ENCODE assay signal across 18 cellular contexts in genomic region chr5:150136841-150137167, GRCh38. TPM values are rescaled to one million over a fixed set of nuclear protein-coding genes. Genes with fewer than 3 reads are reported as not detected.
DNase-seq lines count a peak whose midpoint lies in the region; ATAC-seq, FAIRE-seq and TF ChIP-seq lines count a peak whose summit lies in the region.
"Had no signal": no experiment of that assay in that cellular context is flagged by ENCODE, and none has a peak within 500 bp of the region (broad histone marks: within the 10 kb centered on the region; RNA-seq: fewer than 3 reads in every experiment).

No MANE protein-coding gene starts in this region.

- intact Hi-C loops in A673 (cut with micrococcal nuclease; ENCODE audit: unreplicated experiment) (no loop called here), HepG2 (cut with micrococcal nuclease; ENCODE audit: unreplicated experiment) (loop anchor here (1.0 to 5.0 kb wide), 2 partner anchors 36 to 220 kb away; partner anchors contain the start of gene TCOF1), posterior vena cava (cut with DNase I) (no loop called here)

- no peak for TF ChIP-seq CTCF in A673 (conservative IDR thresholded peaks at IDR 0.05; ENCODE audit: low read depth, low read length)
- no peak for TF ChIP-seq CTCF in VCaP (conservative IDR thresholded peaks at IDR 0.05)
- TF ChIP-seq CTCF in HepG2 (CRISPR knock-in tag; IDR thresholded peaks at IDR 0.05) = no peak
- no peak for TF ChIP-seq CTCF in GM20000 (IDR thresholded peaks at IDR 0.05; ENCODE audit: extremely low read depth, missing control alignments)

- H3K4me2 ChIP-seq in HepG2 (ENCODE audit: low read depth, low read length) (peak overlapping the region; percentile 88), skeletal muscle satellite cell (ENCODE audit: low read length) (no peak overlapping the region)

- no peak for ATAC-seq in HepG2
- ATAC-seq in GM21360 (IDR thresholded peaks at IDR 0.05; ENCODE audit: unreplicated experiment) = no peak
- ATAC-seq: activated T-helper 17 cell treated with anti-CD3 and anti-CD28 coated beads, Interleukin-2, amount 50 U/mL, for 72 hours had no signal

- POLR2A ChIA-PET in A673 (lab: Charles Lee; ENCODE audit: low non-redundant PET) (no interaction called here), HepG2 (lab: Yijun Ruan, JAX) (interaction anchor here (0.7 to 3.6 kb wide), 10 partner anchors 8 to 276 kb away, joined by 3 to 31 read pairs (median 4); partner anchors contain the start of genes CD74 and PDGFRB)

- DNase-seq in A673 (ENCODE audit: low spot score) (no peak), HepG2 (ENCODE audit: low spot score) (no peak), GM20000 (ENCODE audit: low spot score) (no peak), posterior vena cava (ENCODE audit: low spot score) (no peak), C1 segment of cervical spinal cord (lab: John Stamatoyannopoulos, UW) (no peak)
- DNase-seq: activated CD4-positive, alpha-beta memory T cell treated with anti-CD3 and anti-CD28 coated beads, Interleukin-2, amount 10 ng/mL, durations not matched to agents 7 days and 5 days; anterior cingulate cortex; Kasumi-1; NCI-H146 had no signal

- peaks cover 2% of the 10 kb centered on the region for H3K79me2 ChIP-seq in HepG2 (ENCODE audit: insufficient read depth, low read length)

- TF ChIP-seq RAD21 in HepG2 (CRISPR knock-in tag; IDR thresholded peaks at IDR 0.05) = no peak

- peak overlapping the region; percentile 40; the same call in 1 of the 2 replicates for H3K9ac ChIP-seq in HepG2 (ENCODE audit: insufficient read depth, low read depth, low read length)
- peak overlapping the region; percentile 63 for H3K9ac ChIP-seq in skeletal muscle satellite cell (ENCODE audit: low read depth, low read length)

- TF ChIP-seq EP300 in HepG2 (IDR thresholded peaks at IDR 0.05; ENCODE audit: low read depth in 2 of 2, low read length in 2 of 2) = no peak
- TF ChIP-seq EP300 in HepG2 (CRISPR knock-in tag; IDR thresholded peaks at IDR 0.05; ENCODE audit: borderline replicate concordance) = no peak

- H3K9me3 ChIP-seq in A673 (ENCODE audit: low read depth, low read length, poor library complexity, severe bottlenecking) (no peaks in the 10 kb centered on the region), HepG2 (ENCODE audit: low read length) (no peaks in the 10 kb centered on the region), skeletal muscle satellite cell (replicated peaks; ENCODE audit: low read length) (no peaks in the 10 kb centered on the region)

- FAIRE-seq in HepG2 (lab: Jason Lieb, UNC) = no peak
- FAIRE-seq: D721Med, GM19239, TTC549 had no signal

- H3K4me3 ChIP-seq in A673 (ENCODE audit: low read depth, low read length, poor library complexity, severe bottlenecking) (no peak overlapping the region), HepG2 (replicated peaks in 1 of 3; ENCODE audit: insufficient read depth in 1 of 3, low read depth in 2 of 3, low read length in 3 of 3) (peak overlapping the region in 2 of 3 experiments; percentile 35 to 56; a peak in 3 of 6 replicates), skeletal muscle satellite cell (ENCODE audit: low read length) (no peak overlapping the region)

- CTCF ChIA-PET in A673 (lab: Charles Lee) (no interaction called here), HepG2 (lab: Yijun Ruan, JAX; ENCODE audit: low intra/inter-chr PET ratio, low total read pairs) (no interaction called here)

- BruUV-seq in A673 (replicated peaks; lab: Mats Ljungman, UMichigan) (no TSS peak), HepG2 (replicated peaks; lab: Mats Ljungman, UMichigan) (no TSS peak)

- no peaks in the 10 kb centered on the region for H3K27me3 ChIP-seq in A673 (replicated peaks; ENCODE audit: insufficient read depth, low read depth, low read length, poor library complexity)
- no peaks in the 10 kb centered on the region for H3K27me3 ChIP-seq in HepG2 (ENCODE audit: control insufficient read depth in 1 of 2, insufficient read depth in 2 of 2, low read length in 2 of 2)
- H3K27me3 ChIP-seq in skeletal muscle satellite cell (ENCODE audit: control insufficient read depth, insufficient read depth, low read length) = no peaks in the 10 kb centered on the region

- 33% methylated on average over 3 of the region's 7 CpGs for WGBS in HepG2 (ENCODE audit: low lambda C conversion rate)

- no peaks in the 10 kb centered on the region for H4K20me1 ChIP-seq in HepG2 (ENCODE audit: insufficient read depth, low read length)

- in situ Hi-C loops in HepG2 (cut with HindIII; ENCODE audit: extremely low pct_ligation_motif_present, low pct_unique_long_range_greater_than_20kb) = no loop called here

- H3K4me1 ChIP-seq in A673 (ENCODE audit: insufficient read depth, low read length, poor library complexity, severe bottlenecking) (peaks cover 21% of the 10 kb centered on the region), HepG2 (ENCODE audit: insufficient read depth, low read length) (peaks cover 79% of the 10 kb centered on the region), skeletal muscle satellite cell (ENCODE audit: control insufficient read depth, insufficient read depth, low read length) (peaks cover 52% of the 10 kb centered on the region)

- H3K36me3 ChIP-seq in A673 (ENCODE audit: insufficient read depth, low read length, poor library complexity, severe bottlenecking) = no peaks in the 10 kb centered on the region
- no peaks in the 10 kb centered on the region for H3K36me3 ChIP-seq in HepG2 (replicated peaks in 1 of 2; ENCODE audit: control insufficient read depth in 1 of 2, insufficient read depth in 2 of 2, low read length in 2 of 2)
- peaks cover 9% of the 10 kb centered on the region for H3K36me3 ChIP-seq in skeletal muscle satellite cell (ENCODE audit: insufficient read depth, low read length)

- peak overlapping the region; percentile 26 for H3K27ac ChIP-seq in A673 (ENCODE audit: low read depth, low read length, poor library complexity, severe bottlenecking)
- H3K27ac ChIP-seq in VCaP = peak overlapping the region; percentile 82
- H3K27ac ChIP-seq in HepG2 (ENCODE audit: extremely low read length, insufficient read depth, low read length) = peak overlapping the region; percentile 34
- H3K27ac ChIP-seq: HL-60 had no signal

- no peak for TF ChIP-seq POLR2A in HepG2 (IDR thresholded peaks at IDR 0.05; ENCODE audit: insufficient read depth in 1 of 2, low read depth in 2 of 2, low read length in 2 of 2)

- H2AFZ ChIP-seq in HepG2 (ENCODE audit: low read length) = no peak overlapping the region

RNA-seq across cellular contexts. Expression of gene PDGFRB, which starts 18.8 kb away (rescaled TPM):
- 25.9 and 58.3 TPM in 2 replicates for total RNA-seq in A673 (2021)
- 1.5 and 4.0 TPM in 2 replicates for total RNA-seq in HepG2 (2016; rRNA removed; fragmentation: Illumina TruSeq; extraction: Trizol)
- total RNA-seq in HepG2 (2016; cell fraction: cytosol; rRNA removed; fragmentation: Illumina TruSeq; extraction: Trizol; ENCODE audit: low read depth) = 1.3 and 1.5 TPM in 2 replicates
- total RNA-seq in HepG2 (2016; cell fraction: insoluble cytoplasmic fraction; rRNA removed; fragmentation: Illumina TruSeq; extraction: Trizol) = 2.3 and 5.0 TPM in 2 replicates
- total RNA-seq in HepG2 (2016; cell fraction: membrane; rRNA removed; fragmentation: Illumina TruSeq; extraction: Trizol) = 2.2 and 3.9 TPM in 2 replicates
- 3.0 and 4.6 TPM in 2 replicates for total RNA-seq in HepG2 (2016; cell fraction: nucleus; rRNA removed; fragmentation: Illumina TruSeq; extraction: Trizol)
- 15.3 and 21.0 TPM in 2 replicates for polyA plus RNA-seq in HepG2 (2011; rRNA removed)
- 8.7 and 14.4 TPM in 2 replicates for polyA plus RNA-seq in HepG2 (2011; cell fraction: cytosol; rRNA removed)
- polyA plus RNA-seq in HepG2 (2011; cell fraction: nucleus; rRNA removed) = 26.2 and 40.5 TPM in 2 replicates
- polyA plus RNA-seq in HepG2 (2012) = 6.3 and 14.3 TPM in 2 replicates
- polyA plus RNA-seq in HepG2 (2016; cell fraction: cytosol; fragmentation: Illumina TruSeq; extraction: Trizol; ENCODE audit: low read depth) = 0.71 and 1.4 TPM in 2 replicates
- 1.6 TPM in 2 replicates for polyA plus RNA-seq in HepG2 (2016; cell fraction: insoluble cytoplasmic fraction; fragmentation: Illumina TruSeq; extraction: Trizol; ENCODE audit: low read depth)
- 1.5 and 1.7 TPM in 2 replicates for polyA plus RNA-seq in HepG2 (2016; cell fraction: membrane; fragmentation: Illumina TruSeq; extraction: Trizol; ENCODE audit: low read depth)
- polyA plus RNA-seq in HepG2 (2016; cell fraction: nucleus; fragmentation: Illumina TruSeq; extraction: Trizol; ENCODE audit: insufficient read depth, low read depth) = 3.9 TPM in 2 replicates
- 9.0 and 60.1 TPM in 2 replicates for polyA minus RNA-seq in HepG2 (2011; rRNA and poly(A)+ RNA removed; ENCODE audit: low replicate concordance)
- 6.6 and 10.6 TPM in 2 replicates for polyA minus RNA-seq in HepG2 (2011; cell fraction: cytosol; rRNA and poly(A)+ RNA removed)
- polyA minus RNA-seq in HepG2 (2011; cell fraction: nucleus; rRNA and poly(A)+ RNA removed) = 24.5 and 47.1 TPM in 2 replicates
- 70.7 and 117 TPM in 2 replicates for total RNA-seq in skeletal muscle satellite cell (2012; rRNA removed)
- 100 to 1,000 TPM; 251 to 394 TPM for total RNA-seq in posterior vena cava

RNA-seq across cellular contexts. Expression of gene CDX1, which starts 29.8 kb away (rescaled TPM):
- not detected in 2 replicates for total RNA-seq in A673 (2021)
- total RNA-seq in HepG2 (2016; rRNA removed; fragmentation: Illumina TruSeq; extraction: Trizol) = not detected in 2 replicates
- total RNA-seq in HepG2 (2016; cell fraction: cytosol; rRNA removed; fragmentation: Illumina TruSeq; extraction: Trizol; ENCODE audit: low read depth) = not detected in 2 replicates
- not detected in 2 replicates for total RNA-seq in HepG2 (2016; cell fraction: insoluble cytoplasmic fraction; rRNA removed; fragmentation: Illumina TruSeq; extraction: Trizol)
- not detected in 2 replicates for total RNA-seq in HepG2 (2016; cell fraction: membrane; rRNA removed; fragmentation: Illumina TruSeq; extraction: Trizol)
- not detected in 2 replicates for total RNA-seq in HepG2 (2016; cell fraction: nucleus; rRNA removed; fragmentation: Illumina TruSeq; extraction: Trizol)
- 0.05 TPM in 1 of 2 replicates, not detected in the other for polyA plus RNA-seq in HepG2 (2011; rRNA removed)
- polyA plus RNA-seq in HepG2 (2011; cell fraction: cytosol; rRNA removed) = not detected in 2 replicates
- not detected in 2 replicates for polyA plus RNA-seq in HepG2 (2011; cell fraction: nucleus; rRNA removed)
- not detected in 2 replicates for polyA plus RNA-seq in HepG2 (2012)
- not detected in 2 replicates for polyA plus RNA-seq in HepG2 (2016; cell fraction: cytosol; fragmentation: Illumina TruSeq; extraction: Trizol; ENCODE audit: low read depth)
- not detected in 2 replicates for polyA plus RNA-seq in HepG2 (2016; cell fraction: insoluble cytoplasmic fraction; fragmentation: Illumina TruSeq; extraction: Trizol; ENCODE audit: low read depth)
- polyA plus RNA-seq in HepG2 (2016; cell fraction: membrane; fragmentation: Illumina TruSeq; extraction: Trizol; ENCODE audit: low read depth) = not detected in 2 replicates
- polyA plus RNA-seq in HepG2 (2016; cell fraction: nucleus; fragmentation: Illumina TruSeq; extraction: Trizol; ENCODE audit: insufficient read depth, low read depth) = not detected in 2 replicates
- not detected in 2 replicates for polyA minus RNA-seq in HepG2 (2011; rRNA and poly(A)+ RNA removed; ENCODE audit: low replicate concordance)
- not detected in 2 replicates for polyA minus RNA-seq in HepG2 (2011; cell fraction: cytosol; rRNA and poly(A)+ RNA removed)
- polyA minus RNA-seq in HepG2 (2011; cell fraction: nucleus; rRNA and poly(A)+ RNA removed) = not detected in 2 replicates
- total RNA-seq in skeletal muscle satellite cell (2012; rRNA removed) = not detected in 2 replicates
- total RNA-seq in posterior vena cava = under 1 TPM in 1 of 2 donors, not detected in 1; 0.28 TPM
- total RNA-seq: activated CD4-positive, alpha-beta memory T cell treated with anti-CD3 and anti-CD28 coated beads, Interleukin-2, amount 10 ng/mL, durations not matched to agents 7 days and 5 days; activated T-helper 17 cell treated with anti-CD3 and anti-CD28 coated beads, Interleukin-2, amount 50 U/mL, for 72 hours; lung microvascular endothelial cell had no signal

RNA-seq across cellular contexts. Expression of gene CSF1R, which starts 50.5 kb away (rescaled TPM):
- total RNA-seq in A673 (2021) (not detected in 2 replicates), HepG2 (2016; rRNA removed; fragmentation: Illumina TruSeq; extraction: Trizol) (not detected in 2 replicates), posterior vena cava (10 to 100 TPM; 30.8 to 55.1 TPM)
- not detected in 2 replicates for total RNA-seq in HepG2 (2016; cell fraction: cytosol; rRNA removed; fragmentation: Illumina TruSeq; extraction: Trizol; ENCODE audit: low read depth)
- total RNA-seq in HepG2 (2016; cell fraction: insoluble cytoplasmic fraction; rRNA removed; fragmentation: Illumina TruSeq; extraction: Trizol) = not detected in 2 replicates
- not detected in 2 replicates for total RNA-seq in HepG2 (2016; cell fraction: membrane; rRNA removed; fragmentation: Illumina TruSeq; extraction: Trizol)
- total RNA-seq in HepG2 (2016; cell fraction: nucleus; rRNA removed; fragmentation: Illumina TruSeq; extraction: Trizol) = not detected in 2 replicates
- polyA plus RNA-seq in HepG2 (2011; rRNA removed) = 0.01 TPM in 1 of 2 replicates, not detected in the other
- polyA plus RNA-seq in HepG2 (2011; cell fraction: cytosol; rRNA removed) = 0.01 TPM in 1 of 2 replicates, not detected in the other
- polyA plus RNA-seq in HepG2 (2011; cell fraction: nucleus; rRNA removed) = 0.03 TPM in 1 of 2 replicates, not detected in the other
- polyA plus RNA-seq in HepG2 (2012) = 0.07 TPM in 1 of 2 replicates, not detected in the other
- polyA plus RNA-seq in HepG2 (2016; cell fraction: cytosol; fragmentation: Illumina TruSeq; extraction: Trizol; ENCODE audit: low read depth) = not detected in 2 replicates
- polyA plus RNA-seq in HepG2 (2016; cell fraction: insoluble cytoplasmic fraction; fragmentation: Illumina TruSeq; extraction: Trizol; ENCODE audit: low read depth) = not detected in 2 replicates
- polyA plus RNA-seq in HepG2 (2016; cell fraction: membrane; fragmentation: Illumina TruSeq; extraction: Trizol; ENCODE audit: low read depth) = not detected in 2 replicates
- polyA plus RNA-seq in HepG2 (2016; cell fraction: nucleus; fragmentation: Illumina TruSeq; extraction: Trizol; ENCODE audit: insufficient read depth, low read depth) = not detected in 2 replicates
- polyA minus RNA-seq in HepG2 (2011; rRNA and poly(A)+ RNA removed; ENCODE audit: low replicate concordance) = 0.58 TPM in 1 of 2 replicates, not detected in the other
- polyA minus RNA-seq in HepG2 (2011; cell fraction: cytosol; rRNA and poly(A)+ RNA removed) = not detected in 2 replicates
- not detected in 2 replicates for polyA minus RNA-seq in HepG2 (2011; cell fraction: nucleus; rRNA and poly(A)+ RNA removed)
- total RNA-seq in skeletal muscle satellite cell (2012; rRNA removed) = 0.22 TPM in 1 of 2 replicates, not detected in the other
- total RNA-seq: lung microvascular endothelial cell had no signal

RNA-seq across cellular contexts. Expression of gene SLC6A7, which starts 53.1 kb away (rescaled TPM):
- total RNA-seq in A673 (2021) (not detected in 2 replicates), HepG2 (2016; rRNA removed; fragmentation: Illumina TruSeq; extraction: Trizol) (not detected in 2 replicates), posterior vena cava (under 1 TPM; 0.14 to 0.19 TPM)
- not detected in 2 replicates for total RNA-seq in HepG2 (2016; cell fraction: cytosol; rRNA removed; fragmentation: Illumina TruSeq; extraction: Trizol; ENCODE audit: low read depth)
- total RNA-seq in HepG2 (2016; cell fraction: insoluble cytoplasmic fraction; rRNA removed; fragmentation: Illumina TruSeq; extraction: Trizol) = not detected in 2 replicates
- not detected in 2 replicates for total RNA-seq in HepG2 (2016; cell fraction: membrane; rRNA removed; fragmentation: Illumina TruSeq; extraction: Trizol)
- not detected in 2 replicates for total RNA-seq in HepG2 (2016; cell fraction: nucleus; rRNA removed; fragmentation: Illumina TruSeq; extraction: Trizol)
- not detected in 2 replicates for polyA plus RNA-seq in HepG2 (2011; rRNA removed)
- polyA plus RNA-seq in HepG2 (2011; cell fraction: cytosol; rRNA removed) = not detected in 2 replicates
- polyA plus RNA-seq in HepG2 (2011; cell fraction: nucleus; rRNA removed) = not detected in 2 replicates
- not detected in 2 replicates for polyA plus RNA-seq in HepG2 (2012)
- not detected in 2 replicates for polyA plus RNA-seq in HepG2 (2016; cell fraction: cytosol; fragmentation: Illumina TruSeq; extraction: Trizol; ENCODE audit: low read depth)
- not detected in 2 replicates for polyA plus RNA-seq in HepG2 (2016; cell fraction: insoluble cytoplasmic fraction; fragmentation: Illumina TruSeq; extraction: Trizol; ENCODE audit: low read depth)
- polyA plus RNA-seq in HepG2 (2016; cell fraction: membrane; fragmentation: Illumina TruSeq; extraction: Trizol; ENCODE audit: low read depth) = not detected in 2 replicates
- not detected in 2 replicates for polyA plus RNA-seq in HepG2 (2016; cell fraction: nucleus; fragmentation: Illumina TruSeq; extraction: Trizol; ENCODE audit: insufficient read depth, low read depth)
- 0.72 TPM in 1 of 2 replicates, not detected in the other for polyA minus RNA-seq in HepG2 (2011; rRNA and poly(A)+ RNA removed; ENCODE audit: low replicate concordance)
- polyA minus RNA-seq in HepG2 (2011; cell fraction: cytosol; rRNA and poly(A)+ RNA removed) = not detected in 2 replicates
- polyA minus RNA-seq in HepG2 (2011; cell fraction: nucleus; rRNA and poly(A)+ RNA removed) = not detected in 2 replicates
- total RNA-seq in skeletal muscle satellite cell (2012; rRNA removed) = under 0.01 TPM in 1 of 2 replicates, not detected in the other
- total RNA-seq: activated CD4-positive, alpha-beta memory T cell treated with anti-CD3 and anti-CD28 coated beads, Interleukin-2, amount 10 ng/mL, durations not matched to agents 7 days and 5 days; activated T-helper 17 cell treated with anti-CD3 and anti-CD28 coated beads, Interleukin-2, amount 50 U/mL, for 72 hours; lung microvascular endothelial cell had no signal

Comparison
In these comparisons a context has a peak if more than half of its experiments do, and no peak if none do; other contexts are left out.
1. H3K27ac ChIP-seq: peak in every context shown above with its lines; median percentile 82 in VCaP; 34 in HepG2; 26 in A673.
2. H3K4me3 ChIP-seq: peak in HepG2 (2 of 3); none in A673 (single experiment) and skeletal muscle satellite cell (single experiment).
3. RNA of gene CSF1R, which starts 50.5 kb away (total RNA-seq): 30.8 to 55.1 TPM in posterior vena cava; not detected in A673 and not detected in HepG2; every median in the first group is over 10 times any median in the second.